ENCODE assay signal across 8 cellular contexts in genomic region chr1:32394141-32394889, GRCh38. TPM values are rescaled to one million over a fixed set of nuclear protein-coding genes. Genes with fewer than 3 reads are reported as not detected.
DNase-seq lines count a peak whose midpoint lies in the region; TF ChIP-seq lines count a peak whose summit lies in the region.

Gene BSDC1 (minus strand): TSS chr1:32394441. CDS start chr1:32394414, 27 bp downstream.

- H3K4me1 ChIP-seq in ES-I3 (ENCODE audit: insufficient read depth, low read length) = no peaks in the 10 kb centered on the region
- H3K4me1 ChIP-seq in HAP-1 = peaks cover 5% of the 10 kb centered on the region
- peaks cover 10% of the 10 kb centered on the region for H3K4me1 ChIP-seq in MM.1S (ENCODE audit: low read length)

- no peaks in the 10 kb centered on the region for H3K9me3 Mint-ChIP-seq in nephron
- no peaks in the 10 kb centered on the region for H3K9me3 Mint-ChIP-seq in stimulated activated naive CD8-positive, alpha-beta T cell treated with anti-CD3 and anti-CD28 coated beads, Interleukin-15, Interleukin-2, amounts not matched to agents 100 ng/mL and 50 ng/mL, for 24 hours

- peak within 1 kb of the TSS; percentile 66 for H3K27ac ChIP-seq in MM.1S (ENCODE audit: low read length)

- peak within 1 kb of the TSS; percentile 95 for H3K4me2 ChIP-seq in MM.1S (ENCODE audit: low read depth, low read length)

- peak within 1 kb of the TSS; percentile 75 for H2AFZ ChIP-seq in MM.1S (ENCODE audit: low read length)

- no peak for TF ChIP-seq CTCF in MM.1S (IDR thresholded peaks at IDR 0.05; ENCODE audit: low read length)
- TF ChIP-seq CTCF in fibroblast of the aortic adventitia (IDR thresholded peaks at IDR 0.05; ENCODE audit: insufficient read depth, low read length) = no peak
- TF ChIP-seq CTCF in nephron (IDR thresholded peaks at IDR 0.05; ENCODE audit: unreplicated experiment in 3 of 3) = no peak

- H3K36me3 Mint-ChIP-seq in nephron (ENCODE audit: low read depth) = peaks cover 13% of the 10 kb centered on the region
- peaks cover 3% of the 10 kb centered on the region for H3K36me3 Mint-ChIP-seq in stimulated activated naive CD8-positive, alpha-beta T cell treated with anti-CD3 and anti-CD28 coated beads, Interleukin-15, Interleukin-2, amounts not matched to agents 100 ng/mL and 50 ng/mL, for 24 hours (ENCODE audit: low read depth)

- H3F3A ChIP-seq in MM.1S (ENCODE audit: insufficient read depth, low read length) = peaks cover 7% of the 10 kb centered on the region; the same call in 1 of the 2 replicates

- H3K9me3 ChIP-seq in ES-I3 (ENCODE audit: control insufficient read depth, insufficient read depth, low read length) (no peaks in the 10 kb centered on the region), HAP-1 (no peaks in the 10 kb centered on the region), MM.1S (replicated peaks; ENCODE audit: insufficient read depth, low read length) (no peaks in the 10 kb centered on the region)

- H3K36me3 ChIP-seq in ES-I3 (ENCODE audit: insufficient read depth, low read length) = peaks cover 10% of the 10 kb centered on the region; the same call in 1 of the 2 replicates
- peaks cover 8% of the 10 kb centered on the region for H3K36me3 ChIP-seq in HAP-1 (replicated peaks)
- peaks cover 7% of the 10 kb centered on the region; the same call in 1 of the 2 replicates for H3K36me3 ChIP-seq in MM.1S (replicated peaks; ENCODE audit: insufficient read depth, low read length)

- H3K4me1 Mint-ChIP-seq in nephron = peaks cover 20% of the 10 kb centered on the region
- H3K4me1 Mint-ChIP-seq in stimulated activated naive CD8-positive, alpha-beta T cell treated with anti-CD3 and anti-CD28 coated beads, Interleukin-15, Interleukin-2, amounts not matched to agents 100 ng/mL and 50 ng/mL, for 24 hours (ENCODE audit: low read depth) = peaks cover 27% of the 10 kb centered on the region

- H3K4me3 ChIP-seq in HAP-1 (peak within 1 kb of the TSS; percentile 75), MM.1S (ENCODE audit: low read length) (peak within 1 kb of the TSS; percentile 96), fibroblast of the aortic adventitia (ENCODE audit: low read depth, low read length) (peak within 1 kb of the TSS; percentile 88)

- DNase-seq in HAP-1 (ENCODE audit: low spot score in 2 of 2) (peak; percentile 99 to 100), MM.1S (peak; percentile 98), SIG-M5 (lab: John Stamatoyannopoulos, UW) (peak; percentile 87), activated gamma-delta T cell (lab: John Stamatoyannopoulos, UW) (peak; percentile 88), fibroblast of the aortic adventitia (ENCODE audit: low read depth) (peak; percentile 97)

- H3K4me3 Mint-ChIP-seq in nephron = peak within 1 kb of the TSS in 2 of 3 experiments; percentile 97 to 99
- peak within 1 kb of the TSS; percentile 98 for H3K4me3 Mint-ChIP-seq in stimulated activated naive CD8-positive, alpha-beta T cell treated with anti-CD3 and anti-CD28 coated beads, Interleukin-15, Interleukin-2, amounts not matched to agents 100 ng/mL and 50 ng/mL, for 24 hours

- H3K27me3 ChIP-seq in HAP-1 (ENCODE audit: low read depth) = no peaks in the 10 kb centered on the region
- no peaks in the 10 kb centered on the region for H3K27me3 ChIP-seq in MM.1S (replicated peaks; ENCODE audit: insufficient read depth, low read length)

- H3K79me2 ChIP-seq in MM.1S (ENCODE audit: low read length) = peaks cover 45% of the 10 kb centered on the region

- H4K20me1 ChIP-seq in MM.1S (ENCODE audit: insufficient read depth, low read length) = no peaks in the 10 kb centered on the region

- no peaks in the 10 kb centered on the region for H3K27me3 Mint-ChIP-seq in nephron (ENCODE audit: low read depth)
- no peaks in the 10 kb centered on the region for H3K27me3 Mint-ChIP-seq in stimulated activated naive CD8-positive, alpha-beta T cell treated with anti-CD3 and anti-CD28 coated beads, Interleukin-15, Interleukin-2, amounts not matched to agents 100 ng/mL and 50 ng/mL, for 24 hours

- peak within 1 kb of the TSS; percentile 91 to 97 (median 96) for H3K27ac Mint-ChIP-seq in nephron
- H3K27ac Mint-ChIP-seq in stimulated activated naive CD8-positive, alpha-beta T cell treated with anti-CD3 and anti-CD28 coated beads, Interleukin-15, Interleukin-2, amounts not matched to agents 100 ng/mL and 50 ng/mL, for 24 hours = peak within 1 kb of the TSS; percentile 96

- H3K9ac ChIP-seq in ES-I3 (ENCODE audit: low read depth, low read length) = peak within 1 kb of the TSS; percentile 85
- H3K9ac ChIP-seq in MM.1S (ENCODE audit: low read length) = peak within 1 kb of the TSS; percentile 91

- H3K9me2 ChIP-seq in MM.1S (replicated peaks; ENCODE audit: insufficient read depth, low read length) = no peaks in the 10 kb centered on the region

- in situ Hi-C loops in HAP-1 (cut with MboI; ENCODE audit: low sequenced_read_pairs) = no loop called here

RNA-seq across cellular contexts. Expression of gene BSDC1, which starts in this region (rescaled TPM):
- 47.6 and 52.3 TPM in 2 replicates for total RNA-seq in fibroblast of the aortic adventitia (ENCODE audit: low replicate concordance)

Comparison
In these comparisons a context has a peak if more than half of its experiments do, and no peak if none do; other contexts are left out.
1. Peak in every context shown above with its lines: DNase-seq, H3K4me3 ChIP-seq and H3K27ac ChIP-seq.